ENCODE assay signal across 37 cellular contexts in genomic region chr6:8207869-8208191, GRCh38.
"Had no signal": no experiment of that assay in that cellular context is flagged by ENCODE, and none has a peak within 500 bp of the region (broad histone marks: within the 10 kb centered on the region; RNA-seq: fewer than 3 reads in every experiment).

No MANE protein-coding gene starts in this region.

- H3K9me3 Mint-ChIP-seq: activated B cell treated with CpG ODN at 0.5 μM for 24 hours; activated CD4-positive, alpha-beta memory T cell treated with anti-CD3 and anti-CD28 coated beads for 36 hours; activated CD4-positive, alpha-beta T cell treated with anti-CD3 and anti-CD28 coated beads, Interleukin-2, amount 10 ng/mL, durations not matched to agents 24 days and 14 days; activated CD8-positive, alpha-beta T cell treated with anti-CD3 and anti-CD28 coated beads for 36 hours; activated naive CD4-positive, alpha-beta T cell treated with anti-CD3 and anti-CD28 coated beads for 36 hours; activated naive CD4-positive, alpha-beta T cell treated with anti-CD3 and anti-CD28 coated beads, Interleukin-2, amount 50 U/mL, for 72 hours; activated naive CD8-positive, alpha-beta T cell treated with anti-CD3 and anti-CD28 coated beads for 36 hours; activated T-cell treated with anti-CD3 and anti-CD28 coated beads, Interleukin-2, amount 50 U/mL, for 4 hours; activated T-cell treated with anti-CD3 and anti-CD28 coated beads, Interleukin-2, amount 50 U/mL, for 72 hours; activated T-helper 1 cell treated with anti-CD3 and anti-CD28 coated beads, Interleukin-12 subunit alpha, Interleukin-12 subunit beta, Interleukin-2, Interleukin-4 antibody, amounts not matched to agents 30 ng/mL and 10 ng/mL and 1 ng/mL, durations not matched to agents 14 hours and 24 hours and 36 hours; activated T-helper 17 cell treated with anti-CD3 and anti-CD28 coated beads, Interleukin-2, amount 50 U/mL, for 72 hours; T-helper 1 cell treated with Interleukin-12 subunit alpha and Interleukin-12 subunit beta and Interleukin-4 antibody, amounts not matched to agents 30 μg/mL and 1 μg/mL, for 36 hours; T-helper 2 cell treated with Interferon-gamma antibody and Interleukin-4, amounts not matched to agents 5 μg/mL and 100 μg/mL, for 36 hours had no signal

- H3K4me1 Mint-ChIP-seq: activated B cell treated with CpG ODN at 0.5 μM for 24 hours; activated CD4-positive, alpha-beta T cell treated with anti-CD3 and anti-CD28 coated beads, Interleukin-2, amount 10 ng/mL, durations not matched to agents 24 days and 14 days; activated naive CD8-positive, alpha-beta T cell treated with anti-CD3 and anti-CD28 coated beads for 36 hours; activated T-helper 17 cell treated with anti-CD3 and anti-CD28 coated beads, Interleukin-2, amount 50 U/mL, for 72 hours had no signal

- FAIRE-seq: astrocyte, TTC549 had no signal

- H3K27ac ChIP-seq: adrenal gland, body of pancreas, brain microvascular endothelial cell, breast epithelium, VCaP had no signal

- H3K4me3 Mint-ChIP-seq: activated B cell treated with CpG ODN at 0.5 μM for 24 hours; activated CD4-positive, alpha-beta memory T cell treated with anti-CD3 and anti-CD28 coated beads for 36 hours; activated CD4-positive, alpha-beta T cell treated with anti-CD3 and anti-CD28 coated beads, Interleukin-2, amount 10 ng/mL, durations not matched to agents 24 days and 14 days; activated CD8-positive, alpha-beta T cell treated with anti-CD3 and anti-CD28 coated beads for 36 hours; activated naive CD4-positive, alpha-beta T cell treated with anti-CD3 and anti-CD28 coated beads for 36 hours; activated naive CD8-positive, alpha-beta T cell treated with anti-CD3 and anti-CD28 coated beads for 36 hours; activated T-cell treated with anti-CD3 and anti-CD28 coated beads, Interleukin-2, amount 50 U/mL, for 4 hours; activated T-cell treated with anti-CD3 and anti-CD28 coated beads, Interleukin-2, amount 50 U/mL, for 72 hours; activated T-helper 1 cell treated with anti-CD3 and anti-CD28 coated beads, Interleukin-12 subunit alpha, Interleukin-12 subunit beta, Interleukin-2, Interleukin-4 antibody, amounts not matched to agents 30 ng/mL and 10 ng/mL and 1 ng/mL, durations not matched to agents 14 hours and 24 hours and 36 hours; activated T-helper 17 cell treated with anti-CD3 and anti-CD28 coated beads, Interleukin-2, amount 50 U/mL, for 72 hours; T-helper 1 cell treated with Interleukin-12 subunit alpha and Interleukin-12 subunit beta and Interleukin-4 antibody, amounts not matched to agents 30 μg/mL and 1 μg/mL, for 36 hours; T-helper 2 cell treated with Interferon-gamma antibody and Interleukin-4, amounts not matched to agents 5 μg/mL and 100 μg/mL, for 36 hours had no signal

- H3K9me3 ChIP-seq: adrenal gland, body of pancreas, breast epithelium had no signal

- ATAC-seq: activated CD8-positive, alpha-beta T cell treated with anti-CD3 and anti-CD28 coated beads for 36 hours; activated naive CD4-positive, alpha-beta T cell treated with anti-CD3 and anti-CD28 coated beads, Interleukin-2, amount 50 U/mL, for 72 hours; activated T-cell treated with anti-CD3 and anti-CD28 coated beads, Interleukin-2, amount 50 U/mL, for 4 hours; activated T-cell treated with anti-CD3 and anti-CD28 coated beads, Interleukin-2, amount 50 U/mL, for 72 hours; activated T-helper 17 cell treated with anti-CD3 and anti-CD28 coated beads, Interleukin-2, amount 50 U/mL, for 72 hours; body of pancreas had no signal

- H3K36me3 ChIP-seq: adrenal gland, brain microvascular endothelial cell, breast epithelium had no signal

- H3K4me1 ChIP-seq: adrenal gland, body of pancreas, breast epithelium had no signal

- DNase-seq: activated B cell treated with CpG ODN at 0.5 μM for 24 hours; activated CD4-positive, alpha-beta memory T cell treated with anti-CD3 and anti-CD28 coated beads for 36 hours; activated CD4-positive, alpha-beta T cell treated with anti-CD3 and anti-CD28 coated beads for 4 hours; activated CD4-positive, alpha-beta T cell treated with anti-CD3 and anti-CD28 coated beads, Interleukin-2, amount 10 ng/mL, durations not matched to agents 24 days and 14 days; activated CD4-positive, alpha-beta T cell treated with anti-CD3 and anti-CD28 coated beads, Interleukin-2, amount 50 U/mL, for 1 hour; activated CD4-positive, alpha-beta T cell treated with anti-CD3 and anti-CD28 coated beads, Interleukin-2, amount 50 U/mL, for 4 hours; activated CD4-positive, CD25-positive, alpha-beta regulatory T cell treated with anti-CD3 and anti-CD28 coated beads, Interleukin-2, amount 50 U/mL, for 72 hours; activated CD8-positive, alpha-beta memory T cell treated with anti-CD3 and anti-CD28 coated beads, Interleukin-2, amount 50 U/mL, for 4 hours; activated CD8-positive, alpha-beta T cell treated with anti-CD3 and anti-CD28 coated beads for 36 hours; activated effector memory CD4-positive, alpha-beta T cell treated with anti-CD3 and anti-CD28 coated beads, Interleukin-2, amount 50 U/mL, for 16 hours; activated gamma-delta T cell treated with Interleukin-2 at 50 U/mL for 16 hours; activated naive CD4-positive, alpha-beta T cell; activated naive CD4-positive, alpha-beta T cell treated with anti-CD3 and anti-CD28 coated beads for 36 hours; activated naive CD4-positive, alpha-beta T cell treated with anti-CD3 and anti-CD28 coated beads, Interleukin-2, amount 50 U/mL, for 16 hours; activated naive CD8-positive, alpha-beta T cell treated with anti-CD3 and anti-CD28 coated beads for 36 hours; activated T-cell treated with anti-CD3 and anti-CD28 coated beads for 4 hours; activated T-cell treated with anti-CD3 and anti-CD28 coated beads, Interleukin-2, amount 50 U/mL, for 1 hour; activated T-cell treated with anti-CD3 and anti-CD28 coated beads, Interleukin-2, amount 50 U/mL, for 4 hours; activated T-cell treated with anti-CD3 and anti-CD28 coated beads, Interleukin-2, amount 50 U/mL, for 72 hours; adrenal gland; amniotic stem cell; aorta; body of pancreas; brain microvascular endothelial cell; central memory CD4-positive, alpha-beta T cell; T-helper 1 cell; T-helper 2 cell; T-helper 9 cell had no signal

- H3K27ac Mint-ChIP-seq: activated B cell treated with CpG ODN at 0.5 μM for 24 hours; activated CD4-positive, alpha-beta memory T cell treated with anti-CD3 and anti-CD28 coated beads for 36 hours; activated CD4-positive, alpha-beta T cell treated with anti-CD3 and anti-CD28 coated beads, Interleukin-2, amount 10 ng/mL, durations not matched to agents 24 days and 14 days; activated CD8-positive, alpha-beta T cell treated with anti-CD3 and anti-CD28 coated beads for 36 hours; activated naive CD4-positive, alpha-beta T cell treated with anti-CD3 and anti-CD28 coated beads for 36 hours; activated naive CD4-positive, alpha-beta T cell treated with anti-CD3 and anti-CD28 coated beads, Interleukin-2, amount 50 U/mL, for 72 hours; activated naive CD8-positive, alpha-beta T cell treated with anti-CD3 and anti-CD28 coated beads for 36 hours; activated T-cell treated with anti-CD3 and anti-CD28 coated beads, Interleukin-2, amount 50 U/mL, for 72 hours; activated T-helper 1 cell treated with anti-CD3 and anti-CD28 coated beads, Interleukin-12 subunit alpha, Interleukin-12 subunit beta, Interleukin-2, Interleukin-4 antibody, amounts not matched to agents 30 ng/mL and 10 ng/mL and 1 ng/mL, durations not matched to agents 14 hours and 24 hours and 36 hours; activated T-helper 17 cell treated with anti-CD3 and anti-CD28 coated beads, Interleukin-2, amount 50 U/mL, for 72 hours; T-helper 1 cell treated with Interleukin-12 subunit alpha and Interleukin-12 subunit beta and Interleukin-4 antibody, amounts not matched to agents 30 μg/mL and 1 μg/mL, for 36 hours; T-helper 2 cell treated with Interferon-gamma antibody and Interleukin-4, amounts not matched to agents 5 μg/mL and 100 μg/mL, for 36 hours had no signal

- H3K4me3 ChIP-seq: adrenal gland, body of pancreas, breast epithelium had no signal

- H3K36me3 Mint-ChIP-seq: activated CD4-positive, alpha-beta memory T cell treated with anti-CD3 and anti-CD28 coated beads for 36 hours; activated naive CD4-positive, alpha-beta T cell treated with anti-CD3 and anti-CD28 coated beads, Interleukin-2, amount 50 U/mL, for 72 hours; activated naive CD8-positive, alpha-beta T cell treated with anti-CD3 and anti-CD28 coated beads for 36 hours had no signal

- H3K27me3 ChIP-seq: body of pancreas, brain microvascular endothelial cell had no signal
